Comparison of ENCODE assay signal across 10 cellular contexts in the genomic region with DNA sequence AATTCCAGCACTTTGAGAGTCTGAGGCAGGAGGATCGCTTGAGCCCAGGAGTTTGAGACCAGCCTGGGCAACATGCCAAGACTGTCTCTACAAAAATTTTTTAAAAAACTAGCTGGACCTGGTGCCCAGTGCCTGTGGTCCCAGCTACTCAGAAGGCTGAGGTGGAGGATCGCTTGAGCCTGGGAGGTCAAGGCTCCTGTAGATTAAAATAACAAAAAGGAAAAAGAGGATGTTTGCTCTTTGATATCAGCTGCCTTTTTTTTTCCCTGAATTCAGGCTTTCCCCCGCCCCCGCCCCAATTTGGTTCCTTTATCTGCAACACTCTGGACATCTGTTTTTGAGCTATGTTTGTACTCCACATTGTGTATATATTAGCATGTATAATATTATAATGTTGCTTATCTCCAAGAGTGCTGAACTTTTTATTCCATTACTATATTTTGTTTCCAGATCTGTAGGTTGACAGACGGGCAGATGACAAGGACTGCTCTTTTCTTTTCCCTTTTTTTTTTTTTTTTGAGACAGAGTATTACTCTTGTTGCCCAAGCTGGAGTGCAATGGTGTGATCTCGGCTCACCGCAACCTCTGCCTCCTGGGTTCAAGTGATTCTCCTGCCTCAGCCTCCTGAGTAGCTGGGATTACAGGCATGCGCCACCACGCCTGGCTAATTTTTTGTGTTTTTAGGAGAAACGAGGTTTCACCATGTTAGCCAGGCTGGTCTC. TPM values are rescaled to one million over a fixed set of nuclear protein-coding genes. Genes with fewer than 3 reads are reported as not detected.
A peak's percentile ranks its signal among the peaks of the same experiment; 100 is the strongest.
DNase-seq lines count a peak whose midpoint lies in the region; ATAC-seq, FAIRE-seq and TF ChIP-seq lines count a peak whose summit lies in the region.
"Had no signal": no experiment of that assay in that cellular context is flagged by ENCODE, and none has a peak within 500 bp of the region (broad histone marks: within the 10 kb centered on the region; RNA-seq: fewer than 3 reads in every experiment).

No MANE protein-coding gene starts in this region.

- no peaks in the 10 kb centered on the region for H3K9me3 Mint-ChIP-seq in activated naive CD8-positive, alpha-beta T cell (ENCODE audit: low read depth)
- no peaks in the 10 kb centered on the region for H3K9me3 Mint-ChIP-seq in activated naive CD8-positive, alpha-beta T cell treated with anti-CD3 and anti-CD28 coated beads for 36 hours
- H3K9me3 Mint-ChIP-seq in astrocyte (ENCODE audit: unreplicated experiment) (no peaks in the 10 kb centered on the region), memory B cell (no peaks in the 10 kb centered on the region)

- H3K4me1 Mint-ChIP-seq in activated naive CD8-positive, alpha-beta T cell (ENCODE audit: low read depth), result peaks cover 55% of the 10 kb centered on the region
- peaks cover 40% of the 10 kb centered on the region for H3K4me1 Mint-ChIP-seq in activated naive CD8-positive, alpha-beta T cell treated with anti-CD3 and anti-CD28 coated beads for 36 hours
- peaks cover 29% of the 10 kb centered on the region for H3K4me1 Mint-ChIP-seq in astrocyte (ENCODE audit: low read depth, unreplicated experiment)
- H3K4me1 Mint-ChIP-seq in memory B cell, result peaks cover 55% of the 10 kb centered on the region

- no peak overlapping the region for H3K4me2 ChIP-seq in astrocyte (ENCODE audit: low read length)

- no peaks in the 10 kb centered on the region for H3K36me3 Mint-ChIP-seq in activated naive CD8-positive, alpha-beta T cell
- H3K36me3 Mint-ChIP-seq in activated naive CD8-positive, alpha-beta T cell treated with anti-CD3 and anti-CD28 coated beads for 36 hours, result peaks cover 4% of the 10 kb centered on the region
- peaks cover 4% of the 10 kb centered on the region for H3K36me3 Mint-ChIP-seq in astrocyte (ENCODE audit: low read depth, unreplicated experiment)
- H3K36me3 Mint-ChIP-seq in memory B cell, result peaks cover 4% of the 10 kb centered on the region

- no peak for FAIRE-seq in astrocyte (lab: Jason Lieb, UNC)

- DNase-seq in activated naive CD8-positive, alpha-beta T cell treated with anti-CD3 and anti-CD28 coated beads for 36 hours, result no peak
- DNase-seq in astrocyte (ENCODE audit: low read depth) (no peak), memory B cell (ENCODE audit: low spot score in 2 of 2) (no peak), MV-4-11 (lab: John Stamatoyannopoulos, UW) (no peak)
- no peak for DNase-seq in NK-92 treated with Interleukin-12 subunit alpha and Interleukin-12 subunit beta, amount 100 ng/mL, for 24 hours (lab: John Stamatoyannopoulos, UW)
- DNase-seq: effector CD8-positive, alpha-beta T cell; T-helper 2 cell had no signal

- H3K9ac ChIP-seq in astrocyte (ENCODE audit: low read length), result no peak overlapping the region

- H3K27ac Mint-ChIP-seq in activated naive CD8-positive, alpha-beta T cell, result peak overlapping the region; percentile 28
- no peak overlapping the region for H3K27ac Mint-ChIP-seq in activated naive CD8-positive, alpha-beta T cell treated with anti-CD3 and anti-CD28 coated beads for 36 hours
- no peak overlapping the region for H3K27ac Mint-ChIP-seq in astrocyte (ENCODE audit: unreplicated experiment)
- peak overlapping the region; percentile 87 for H3K27ac Mint-ChIP-seq in memory B cell

- 80% methylated on average over 10 of the region's 10 CpGs for WGBS in urinary bladder

- H2AFZ ChIP-seq in astrocyte (ENCODE audit: low read depth, low read length), result no peak overlapping the region

- no peak overlapping the region for H3K4me3 ChIP-seq in astrocyte (ENCODE audit: insufficient read depth, low read depth, low read length)
- no peak overlapping the region for H3K4me3 ChIP-seq in urinary bladder (ENCODE audit: low read depth, low read length)

- H3K4me1 ChIP-seq in astrocyte (ENCODE audit: insufficient read depth, low read length) (peaks cover 3% of the 10 kb centered on the region), urinary bladder (ENCODE audit: insufficient read depth) (no peaks in the 10 kb centered on the region)

- H3K36me3 ChIP-seq in astrocyte (ENCODE audit: insufficient read depth, low read length) (peaks cover 3% of the 10 kb centered on the region), urinary bladder (ENCODE audit: insufficient read depth) (no peaks in the 10 kb centered on the region)

- H4K20me1 ChIP-seq in astrocyte (ENCODE audit: insufficient read depth, low read length), result peaks cover 46% of the 10 kb centered on the region

- peaks cover 76% of the 10 kb centered on the region for H3K79me2 ChIP-seq in astrocyte (ENCODE audit: insufficient read depth, low read length)

- TF ChIP-seq CTCF in astrocyte (IDR thresholded peaks at IDR 0.05; ENCODE audit: insufficient read depth, low read depth, low read length), result no peak

- peak overlapping the region; percentile 62 for H3K27ac ChIP-seq in astrocyte (ENCODE audit: low read depth, low read length)
- peak overlapping the region; percentile 50 for H3K27ac ChIP-seq in urinary bladder (ENCODE audit: low read depth)

- no peaks in the 10 kb centered on the region for H3K27me3 Mint-ChIP-seq in activated naive CD8-positive, alpha-beta T cell
- H3K27me3 Mint-ChIP-seq in activated naive CD8-positive, alpha-beta T cell treated with anti-CD3 and anti-CD28 coated beads for 36 hours, result no peaks in the 10 kb centered on the region
- H3K27me3 Mint-ChIP-seq in astrocyte (ENCODE audit: low read depth, unreplicated experiment) (no peaks in the 10 kb centered on the region), memory B cell (no peaks in the 10 kb centered on the region)

- no peaks in the 10 kb centered on the region for H3K27me3 ChIP-seq in astrocyte (ENCODE audit: insufficient read depth, low read length)

- H3K4me3 Mint-ChIP-seq in activated naive CD8-positive, alpha-beta T cell, result no peak overlapping the region
- no peak overlapping the region for H3K4me3 Mint-ChIP-seq in activated naive CD8-positive, alpha-beta T cell treated with anti-CD3 and anti-CD28 coated beads for 36 hours
- H3K4me3 Mint-ChIP-seq in astrocyte (ENCODE audit: unreplicated experiment) (peak overlapping the region; percentile 60), memory B cell (peak overlapping the region; percentile 14)

- H3K9me3 ChIP-seq in astrocyte (ENCODE audit: insufficient read depth, low read depth, low read length), result no peaks in the 10 kb centered on the region

- ATAC-seq in memory B cell (ENCODE audit: low read depth), result no peak
- no peak for ATAC-seq in GM21447 (IDR thresholded peaks at IDR 0.05; ENCODE audit: unreplicated experiment)

RNA-seq across cellular contexts. Expression of gene SNAP23, which starts 4.6 kb away (rescaled TPM):
- 10 to 100 TPM; 37.6 to 42.3 TPM for total RNA-seq in activated naive CD8-positive, alpha-beta T cell treated with anti-CD3 and anti-CD28 coated beads for 36 hours
- 122 and 124 TPM in 2 replicates for total RNA-seq in astrocyte
- 94.3 TPM for total RNA-seq in urinary bladder
- polyA plus RNA-seq in urinary bladder, result 47.8 TPM

RNA-seq across cellular contexts. Expression of gene ZNF106, which starts 9.1 kb away (rescaled TPM):
- total RNA-seq in activated naive CD8-positive, alpha-beta T cell treated with anti-CD3 and anti-CD28 coated beads for 36 hours, result 10 to 100 TPM; 53.1 to 55.8 TPM
- total RNA-seq in astrocyte, result 60.3 and 69.6 TPM in 2 replicates
- 92.7 TPM for total RNA-seq in urinary bladder
- 24.8 TPM for polyA plus RNA-seq in urinary bladder

RNA-seq across cellular contexts. Expression of gene LRRC57, which starts 48.5 kb away (rescaled TPM):
- total RNA-seq in activated naive CD8-positive, alpha-beta T cell treated with anti-CD3 and anti-CD28 coated beads for 36 hours, result 10 to 100 TPM; 17.0 to 19.1 TPM
- total RNA-seq in astrocyte (27.6 and 28.8 TPM in 2 replicates), urinary bladder (20.7 TPM)
- 10.2 TPM for polyA plus RNA-seq in urinary bladder

RNA-seq across cellular contexts. Expression of gene HAUS2, which starts 48.6 kb away (rescaled TPM):
- 10 to 100 TPM; 54.0 to 55.1 TPM for total RNA-seq in activated naive CD8-positive, alpha-beta T cell treated with anti-CD3 and anti-CD28 coated beads for 36 hours
- total RNA-seq in astrocyte (21.7 and 24.4 TPM in 2 replicates), urinary bladder (33.5 TPM)
- 12.5 TPM for polyA plus RNA-seq in urinary bladder

Comparison
In these comparisons a context has a peak if more than half of its experiments do, and no peak if none do; other contexts are left out.
1. H3K27ac Mint-ChIP-seq: peak in activated naive CD8-positive, alpha-beta T cell (single experiment) and memory B cell (single experiment); none in activated naive CD8-positive, alpha-beta T cell treated with anti-CD3 and anti-CD28 coated beads for 36 hours (single experiment) and astrocyte (single experiment).
2. H3K4me3 Mint-ChIP-seq: peak in astrocyte (single experiment) and memory B cell (single experiment); none in activated naive CD8-positive, alpha-beta T cell (single experiment) and activated naive CD8-positive, alpha-beta T cell treated with anti-CD3 and anti-CD28 coated beads for 36 hours (single experiment).